Comparison of ENCODE assay signal across 10 cellular contexts in genomic region chr18:76351961-76352581, GRCh38.
DNase-seq lines count a peak whose midpoint lies in the region; ATAC-seq, FAIRE-seq and TF ChIP-seq lines count a peak whose summit lies in the region.
"Had no signal": no experiment of that assay in that cellular context is flagged by ENCODE, and none has a peak within 500 bp of the region (broad histone marks: within the 10 kb centered on the region; RNA-seq: fewer than 3 reads in every experiment).

No MANE protein-coding gene starts in this region.

- no peak for FAIRE-seq in H54 (lab: Jason Lieb, UNC)

- H2AFZ ChIP-seq in ACC112 (ENCODE audit: low read length, unreplicated experiment): peak overlapping the region; percentile 5

- ATAC-seq in GM18517 (IDR thresholded peaks at IDR 0.05; ENCODE audit: unreplicated experiment): no peak
- ATAC-seq: stimulated activated effector memory CD8-positive, alpha-beta T cell treated with anti-CD3 and anti-CD28 coated beads, Interleukin-12 subunit alpha, Interleukin-12 subunit beta, amount 100 ng/mL, for 72 hours had no signal

- H3K9me3 ChIP-seq in MG63 (no peaks in the 10 kb centered on the region; the same call in 1 of the 2 replicates), adipocyte (ENCODE audit: control insufficient read depth, low read length) (no peaks in the 10 kb centered on the region)

- H3K27me3 ChIP-seq in ACC112 (ENCODE audit: insufficient read depth, low read length) (no peaks in the 10 kb centered on the region), MG63 (no peaks in the 10 kb centered on the region), adipocyte (replicated peaks; ENCODE audit: control insufficient read depth, insufficient read depth, low read length) (no peaks in the 10 kb centered on the region)

- DNase-seq in MG63: peak; percentile 86
- peak; percentile 89 for DNase-seq in adipocyte (ENCODE audit: low read depth)
- peak; percentile 85 for DNase-seq in kidney tubule cell (ENCODE audit: low spot score)
- DNase-seq in H54 (ENCODE audit: insufficient read length, low spot score): no peak
- DNase-seq in activated CD8-positive, alpha-beta memory T cell treated with anti-CD3 and anti-CD28 coated beads, Interleukin-2, amount 50 U/mL, for 48 hours: no peak
- no peak for DNase-seq in T-helper 2 cell
- DNase-seq: CD4-positive, alpha-beta T cell had no signal

- H3K79me2 ChIP-seq in ACC112 (ENCODE audit: control insufficient read depth, insufficient read depth, low read length, unreplicated experiment): no peaks in the 10 kb centered on the region

- H3K4me3 ChIP-seq in ACC112 (ENCODE audit: low read depth, low read length): peak overlapping the region; percentile 59
- peak overlapping the region; percentile 4; the same call in 1 of the 2 replicates for H3K4me3 ChIP-seq in MG63
- peak overlapping the region; percentile 73 for H3K4me3 ChIP-seq in adipocyte (ENCODE audit: low read length)

- TF ChIP-seq POLR2A in H54 (IDR thresholded peaks at IDR 0.05; ENCODE audit: low read depth, low read length): no peak

- H3K4me1 ChIP-seq in ACC112 (ENCODE audit: control insufficient read depth, insufficient read depth, low read length, unreplicated experiment) (peaks cover 8% of the 10 kb centered on the region), adipocyte (ENCODE audit: control insufficient read depth, insufficient read depth, low read length) (peaks cover 22% of the 10 kb centered on the region)

- no peak overlapping the region for H3K27ac ChIP-seq in ACC112 (ENCODE audit: low read depth, low read length)

- H3K36me3 ChIP-seq in ACC112 (ENCODE audit: insufficient read depth, low read length) (peaks cover 3% of the 10 kb centered on the region; the same call in 1 of the 2 replicates), MG63 (no peaks in the 10 kb centered on the region), adipocyte (ENCODE audit: control insufficient read depth, insufficient read depth, low read length, severe bottlenecking) (peaks cover 4% of the 10 kb centered on the region)

- peak overlapping the region; percentile 69 for H3K9ac ChIP-seq in adipocyte (ENCODE audit: low read length)

Comparison
In these comparisons a context has a peak if more than half of its experiments do, and no peak if none do; other contexts are left out.
1. H3K4me3 ChIP-seq: peak in every context shown above with its lines; median percentile 73 in adipocyte; 59 in ACC112; 4 in MG63.
2. DNase-seq: peak in MG63 (single experiment), adipocyte (single experiment) and kidney tubule cell (single experiment); none in H54 (single experiment), activated CD8-positive, alpha-beta memory T cell treated with anti-CD3 and anti-CD28 coated beads, Interleukin-2, amount 50 U/mL, for 48 hours (single experiment) and T-helper 2 cell (0 of 5).